ENCODE assay signal across 7 cellular contexts in genomic region chr3:49164983-49165720, GRCh38. TPM values are rescaled to one million over a fixed set of nuclear protein-coding genes. Genes with fewer than 3 reads are reported as not detected.
DNase-seq lines count a peak whose midpoint lies in the region; ATAC-seq and TF ChIP-seq lines count a peak whose summit lies in the region.

No MANE protein-coding gene starts in this region.

- peak overlapping the region; percentile 96 for H3K4me3 Mint-ChIP-seq in GM23338

- H3K4me2 ChIP-seq in GM23338 = peak overlapping the region; percentile 99
- peak overlapping the region; percentile 97 for H3K4me2 ChIP-seq in smooth muscle cell

- peak overlapping the region; percentile 97 for H3K4me3 ChIP-seq in GM23338
- peak overlapping the region; percentile 97 for H3K4me3 ChIP-seq in WI38 (ENCODE audit: low read depth, low read length)
- peak overlapping the region; percentile 90 for H3K4me3 ChIP-seq in right cardiac atrium (ENCODE audit: low read length)
- H3K4me3 ChIP-seq in smooth muscle cell = peak overlapping the region; percentile 74

- TF ChIP-seq CTCF in GM23338 (conservative IDR thresholded peaks at IDR 0.05; ENCODE audit: low read depth in 2 of 2) (no peak), WI38 (IDR thresholded peaks at IDR 0.05; ENCODE audit: low read depth, low read length) (no peak), smooth muscle cell (IDR thresholded peaks at IDR 0.05; ENCODE audit: borderline replicate concordance, insufficient read depth, poor library complexity, severe bottlenecking) (no peak)

- H3F3A ChIP-seq in GM23338 (replicated peaks; ENCODE audit: low read depth) = no peaks in the 10 kb centered on the region
- H3F3A ChIP-seq in smooth muscle cell (ENCODE audit: low read depth) = no peaks in the 10 kb centered on the region

- intact Hi-C loops in right cardiac atrium (cut with DNase I) = no loop called here

- H3K4me1 ChIP-seq in GM23338 (ENCODE audit: insufficient read depth) = peaks cover 14% of the 10 kb centered on the region
- peaks cover 11% of the 10 kb centered on the region for H3K4me1 ChIP-seq in right cardiac atrium (ENCODE audit: control insufficient read depth, insufficient read depth, low read length)
- peaks cover 10% of the 10 kb centered on the region for H3K4me1 ChIP-seq in smooth muscle cell (ENCODE audit: low read depth)

- H3K4me1 Mint-ChIP-seq in GM23338 = peaks cover 13% of the 10 kb centered on the region

- 34% methylated on average over 6 of the region's 6 CpGs for WGBS in right cardiac atrium
- 46% methylated on average over 6 of the region's 6 CpGs for WGBS in smooth muscle cell (ENCODE audit: low lambda C conversion rate)

- H3K79me2 ChIP-seq in GM23338 (replicated peaks; ENCODE audit: insufficient read depth) (peaks cover 18% of the 10 kb centered on the region), smooth muscle cell (ENCODE audit: low read depth) (peaks cover 23% of the 10 kb centered on the region)

- peak; percentile 36 for DNase-seq in GM23338 (ENCODE audit: low spot score)
- peak in 1 of 3 donors; percentile 25 for DNase-seq in right cardiac atrium
- no peak for DNase-seq in smooth muscle cell (lab: John Stamatoyannopoulos, UW; ENCODE audit: unreplicated experiment)
- DNase-seq in SKM-1 (lab: John Stamatoyannopoulos, UW; ENCODE audit: unreplicated experiment) = no peak
- no peak for DNase-seq in SW 1271 (lab: John Stamatoyannopoulos, UW)

- H2AFZ ChIP-seq in GM23338 (0 out of 2 replicates have a peak overlapping the region, but pooled peaks have one; percentile 10), smooth muscle cell (ENCODE audit: low read depth) (no peak overlapping the region)

- ATAC-seq in GM23338 (peak; percentile 11; the same call in 2 of the 3 replicates), right cardiac atrium (no peak), GM21717 (IDR thresholded peaks at IDR 0.05; ENCODE audit: unreplicated experiment) (no peak)

- H3K9me3 ChIP-seq in right cardiac atrium (ENCODE audit: control insufficient read depth, low read length) = no peaks in the 10 kb centered on the region
- no peaks in the 10 kb centered on the region for H3K9me3 ChIP-seq in smooth muscle cell (replicated peaks; ENCODE audit: low read depth)

- H3K9ac ChIP-seq in smooth muscle cell (ENCODE audit: low read depth) = peak overlapping the region; percentile 84

- no peaks in the 10 kb centered on the region for H3K9me3 Mint-ChIP-seq in GM23338

- H3K27ac Mint-ChIP-seq in GM23338 = peak overlapping the region; percentile 94

- peak overlapping the region; percentile 66; the same call in 1 of the 2 replicates for H3K27ac ChIP-seq in GM23338 (ENCODE audit: low read depth)
- no peak overlapping the region for H3K27ac ChIP-seq in right cardiac atrium (ENCODE audit: low read length)
- H3K27ac ChIP-seq in smooth muscle cell (ENCODE audit: low read depth) = peak overlapping the region; percentile 43

- H3K27me3 ChIP-seq in GM23338 (ENCODE audit: insufficient read depth) (no peaks in the 10 kb centered on the region), right cardiac atrium (ENCODE audit: control insufficient read depth, insufficient read depth) (no peaks in the 10 kb centered on the region), smooth muscle cell (ENCODE audit: low read depth) (no peaks in the 10 kb centered on the region)

- peaks cover 26% of the 10 kb centered on the region for H3K36me3 Mint-ChIP-seq in GM23338 (ENCODE audit: low read depth)

- no peaks in the 10 kb centered on the region; the same call in 1 of the 2 replicates for H3K36me3 ChIP-seq in GM23338 (ENCODE audit: insufficient read depth)
- H3K36me3 ChIP-seq in smooth muscle cell (ENCODE audit: low read depth) = no peaks in the 10 kb centered on the region

- peaks cover 10% of the 10 kb centered on the region for H3K27me3 Mint-ChIP-seq in GM23338 (ENCODE audit: insufficient read depth, low read depth, poor library complexity)

- H3K9me2 ChIP-seq in GM23338 (ENCODE audit: insufficient read depth) = peaks cover 8% of the 10 kb centered on the region; the same call in 1 of the 2 replicates

- H4K20me1 ChIP-seq in GM23338 (replicated peaks; ENCODE audit: insufficient read depth) (peaks cover 10% of the 10 kb centered on the region), smooth muscle cell (ENCODE audit: low read depth) (peaks cover 13% of the 10 kb centered on the region)

TF ChIP-seq in GM23338, 12 proteins besides CTCF, POLR2A, EP300 and RAD21:
- TF ChIP-seq EZH2phosphoT487 (IDR thresholded peaks at IDR 0.05; ENCODE audit: unreplicated experiment) (no peak), STAT1 (IDR thresholded peaks at IDR 0.05; ENCODE audit: unreplicated experiment) (no peak), JUNB (IDR thresholded peaks at IDR 0.05; ENCODE audit: unreplicated experiment) (no peak), REST (IDR thresholded peaks at IDR 0.05; ENCODE audit: unreplicated experiment) (no peak), ETS1 (IDR thresholded peaks at IDR 0.05) (no peak)
TF ChIP-seq in GM23338: peak in this region for 0.

RNA-seq across cellular contexts. Expression of gene CCDC71, which starts 1.0 kb away (rescaled TPM):
- total RNA-seq in GM23338 (2014; rRNA removed; shearing (Covaris generic)) = 37.4 and 44.2 TPM in 2 replicates
- polyA plus RNA-seq in GM23338 (2016; fragmentation: Nextera tagmentation; extraction: Ambion mirVana) (1.9 and 2.6 TPM in 2 replicates), right cardiac atrium (12.0 TPM), smooth muscle cell (0.59 and 0.80 TPM in 2 replicates)
- total RNA-seq in right cardiac atrium (10 to 100 TPM; 13.3 to 15.4 (median 14.4) TPM), smooth muscle cell (19.6 and 33.8 TPM in 2 replicates)

RNA-seq across cellular contexts. Expression of gene KLHDC8B, which starts 6.2 kb away (rescaled TPM):
- total RNA-seq in GM23338 (2014; rRNA removed; shearing (Covaris generic)) = 11.1 and 15.0 TPM in 2 replicates
- polyA plus RNA-seq in GM23338 (2016; fragmentation: Nextera tagmentation; extraction: Ambion mirVana) (4.7 and 5.5 TPM in 2 replicates), right cardiac atrium (52.8 TPM), smooth muscle cell (42.1 and 51.9 TPM in 2 replicates)
- total RNA-seq in right cardiac atrium (10 to 100 TPM; 54.7 to 74.6 (median 60.3) TPM), smooth muscle cell (20.8 and 22.5 TPM in 2 replicates)

RNA-seq across cellular contexts. Expression of gene LAMB2, which starts 32.3 kb away (rescaled TPM):
- total RNA-seq in GM23338 (2014; rRNA removed; shearing (Covaris generic)) = 106 and 154 TPM in 2 replicates
- 71.0 and 71.3 TPM in 2 replicates for polyA plus RNA-seq in GM23338 (2016; fragmentation: Nextera tagmentation; extraction: Ambion mirVana)
- 100 to 1,000 TPM; 725 to 914 (median 824) TPM for total RNA-seq in right cardiac atrium
- polyA plus RNA-seq in right cardiac atrium = 803 TPM
- 354 and 503 TPM in 2 replicates for total RNA-seq in smooth muscle cell
- polyA plus RNA-seq in smooth muscle cell = 456 and 471 TPM in 2 replicates

RNA-seq across cellular contexts. Expression of gene USP19, which starts 44.5 kb away (rescaled TPM):
- 56.9 and 62.0 TPM in 2 replicates for total RNA-seq in GM23338 (2014; rRNA removed; shearing (Covaris generic))
- polyA plus RNA-seq in GM23338 (2016; fragmentation: Nextera tagmentation; extraction: Ambion mirVana) = 13.2 and 14.0 TPM in 2 replicates
- total RNA-seq in right cardiac atrium = 10 to 100 TPM; 38.4 to 62.8 (median 56.1) TPM
- polyA plus RNA-seq in right cardiac atrium = 25.5 TPM
- 21.1 and 42.3 TPM in 2 replicates for total RNA-seq in smooth muscle cell
- 20.6 and 22.1 TPM in 2 replicates for polyA plus RNA-seq in smooth muscle cell
